Comparison of ENCODE assay signal across 14 cellular contexts in the genomic region with DNA sequence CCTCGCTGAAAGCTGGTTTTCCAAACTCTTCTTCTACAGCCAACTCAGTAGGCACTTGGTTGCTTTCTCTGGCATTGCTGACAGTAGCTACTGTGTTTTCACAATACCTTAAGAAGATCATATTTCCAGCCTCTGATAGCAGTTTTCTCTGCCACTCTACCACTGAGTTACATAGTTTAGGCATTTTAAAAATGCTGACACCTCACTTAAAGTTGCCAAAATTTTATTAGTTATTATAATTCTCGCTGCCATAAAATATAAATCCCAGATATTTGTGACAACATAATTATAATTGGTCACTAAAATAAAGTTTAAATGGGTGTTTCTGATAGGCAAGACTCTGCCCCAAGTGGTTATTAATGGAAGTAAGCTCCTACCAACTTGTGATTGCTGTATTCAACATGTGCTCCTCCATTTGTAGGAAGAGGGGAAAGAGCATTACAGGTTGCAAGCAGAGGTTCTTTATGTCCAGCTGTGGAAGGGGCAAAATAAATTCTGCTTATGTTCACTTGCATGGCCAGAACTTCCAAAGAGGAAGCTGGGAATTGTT.
DNase-seq lines count a peak whose midpoint lies in the region; ATAC-seq and TF ChIP-seq lines count a peak whose summit lies in the region.
"Had no signal": no experiment of that assay in that cellular context is flagged by ENCODE, and none has a peak within 500 bp of the region (broad histone marks: within the 10 kb centered on the region; RNA-seq: fewer than 3 reads in every experiment).

No MANE protein-coding gene starts in this region.

- H3K36me3 ChIP-seq in neural progenitor cell: no peaks in the 10 kb centered on the region
- H3K36me3 ChIP-seq: esophagus muscularis mucosa, spleen had no signal

- H3K27ac ChIP-seq in neural progenitor cell: no peak overlapping the region
- H3K27ac ChIP-seq: esophagus muscularis mucosa, spleen had no signal

- H3K9ac ChIP-seq in neural progenitor cell: no peak overlapping the region

- no peak for ATAC-seq in T-cell (replicated peaks in 1 of 4)
- ATAC-seq in GM19035 (IDR thresholded peaks at IDR 0.05; ENCODE audit: unreplicated experiment): no peak

- no peaks in the 10 kb centered on the region for H3K79me2 ChIP-seq in neural progenitor cell (ENCODE audit: low read depth)

- no peak overlapping the region for H3K4me3 Mint-ChIP-seq in chondrocyte (ENCODE audit: unreplicated experiment)
- H3K4me3 Mint-ChIP-seq in neural progenitor cell: no peak overlapping the region
- H3K4me3 Mint-ChIP-seq in T-cell: no peak overlapping the region
- H3K4me3 Mint-ChIP-seq: HFFc6 had no signal

- POLR2A ChIA-PET in T-cell (lab: Charles Lee): no interaction called here

- TF ChIP-seq CTCF in chondrocyte (IDR thresholded peaks at IDR 0.05) (peak; percentile 32), neural progenitor cell (IDR thresholded peaks at IDR 0.05) (peak; percentile 49)

- H3K9me3 ChIP-seq in neural progenitor cell (ENCODE audit: low read depth): no peaks in the 10 kb centered on the region
- H3K9me3 ChIP-seq: esophagus muscularis mucosa had no signal

- CTCF ChIA-PET in T-cell (lab: Charles Lee): no interaction called here

- no peaks in the 10 kb centered on the region for H3K36me3 Mint-ChIP-seq in chondrocyte (ENCODE audit: low read depth)
- peaks cover 4% of the 10 kb centered on the region for H3K36me3 Mint-ChIP-seq in neural progenitor cell
- H3K36me3 Mint-ChIP-seq in T-cell: no peaks in the 10 kb centered on the region

- H3K4me3 ChIP-seq in neural progenitor cell: no peak overlapping the region
- H3K4me3 ChIP-seq: esophagus muscularis mucosa, spleen had no signal

- no peak overlapping the region for H3K27ac Mint-ChIP-seq in chondrocyte (ENCODE audit: unreplicated experiment)
- no peak overlapping the region for H3K27ac Mint-ChIP-seq in neural progenitor cell
- H3K27ac Mint-ChIP-seq in T-cell: no peak overlapping the region
- H3K27ac Mint-ChIP-seq: HFFc6 had no signal

- H3K9me3 Mint-ChIP-seq in chondrocyte (ENCODE audit: low read depth): peaks cover 7% of the 10 kb centered on the region
- H3K9me3 Mint-ChIP-seq in neural progenitor cell: peaks cover 4% of the 10 kb centered on the region
- H3K9me3 Mint-ChIP-seq in T-cell: peaks cover 7 to 12% (median 11%) of the 10 kb centered on the region in 3 donors

- no peaks in the 10 kb centered on the region for H3K27me3 ChIP-seq in neural progenitor cell
- H3K27me3 ChIP-seq: esophagus muscularis mucosa, spleen had no signal

- DNase-seq in DMS53 (lab: John Stamatoyannopoulos, UW) (peak; percentile 36), DMS53 treated with DMSO at 0.1 percent for 48 hours (lab: John Stamatoyannopoulos, UW; ENCODE audit: unreplicated experiment) (no peak), NAMALWA (ENCODE audit: low spot score) (peak; percentile 15), chondrocyte (ENCODE audit: low spot score) (no peak), neural progenitor cell (ENCODE audit: low spot score) (no peak), T-cell (no peak)
- no peak for DNase-seq in effector CD8-positive, alpha-beta T cell (lab: John Stamatoyannopoulos, UW)
- DNase-seq: HFFc6, mesenchymal stem cell, MV-4-11, spleen, T-helper 1 cell had no signal

- H2AFZ ChIP-seq in neural progenitor cell (replicated peaks): no peak overlapping the region

- no peaks in the 10 kb centered on the region for H3F3A ChIP-seq in neural progenitor cell (ENCODE audit: low read depth)

- no peaks in the 10 kb centered on the region for H4K20me1 ChIP-seq in neural progenitor cell (ENCODE audit: low read depth)

- H3K4me1 Mint-ChIP-seq in chondrocyte (ENCODE audit: low read depth) (no peaks in the 10 kb centered on the region), neural progenitor cell (no peaks in the 10 kb centered on the region), T-cell (no peaks in the 10 kb centered on the region)

- H3K4me1 ChIP-seq in neural progenitor cell: no peaks in the 10 kb centered on the region
- H3K4me1 ChIP-seq: esophagus muscularis mucosa, spleen had no signal

- H3K27me3 Mint-ChIP-seq in chondrocyte (ENCODE audit: low read depth) (peaks cover 6% of the 10 kb centered on the region), neural progenitor cell (ENCODE audit: insufficient read depth, low read depth) (peaks cover 2% of the 10 kb centered on the region), T-cell (no peaks in the 10 kb centered on the region)

- H3K4me2 ChIP-seq in neural progenitor cell: no peak overlapping the region

Comparison
In these comparisons a context has a peak if more than half of its experiments do, and no peak if none do; other contexts are left out.
1. DNase-seq: peak in DMS53 (single experiment) and NAMALWA (single experiment); none in DMS53 treated with DMSO at 0.1 percent for 48 hours (single experiment), chondrocyte (single experiment), neural progenitor cell (single experiment), T-cell (0 of 34) and effector CD8-positive, alpha-beta T cell (single experiment).